In genomic region chr3:147619925-147620580, GRCh38 we compare ENCODE assay signal across 1 cellular context.
TF ChIP-seq lines count a peak whose summit lies in the region.

No MANE protein-coding gene starts in this region.

TF ChIP-seq in WTC11, 78 proteins besides CTCF, POLR2A, EP300 and RAD21 (continued from another document):
- TF ChIP-seq USF1 (CRISPR knock-in tag; IDR thresholded peaks at IDR 0.05) (no peak), E2F4 (CRISPR knock-in tag; IDR thresholded peaks at IDR 0.05; ENCODE audit: borderline replicate concordance, low read depth) (no peak), RORB (CRISPR knock-in tag; IDR thresholded peaks at IDR 0.05) (no peak), PRRX2 (CRISPR knock-in tag; IDR thresholded peaks at IDR 0.05) (no peak), HMGXB4 (CRISPR knock-in tag; IDR thresholded peaks at IDR 0.05) (no peak), FOXK1 (CRISPR knock-in tag; IDR thresholded peaks at IDR 0.05) (no peak), SP1 (CRISPR knock-in tag; conservative IDR thresholded peaks at IDR 0.05) (no peak), GRHL2 (CRISPR knock-in tag; IDR thresholded peaks at IDR 0.05; ENCODE audit: insufficient replicate concordance, severe bottlenecking) (no peak), CBFB (CRISPR knock-in tag; IDR thresholded peaks at IDR 0.05; ENCODE audit: low read depth) (no peak), NR2C2 (CRISPR knock-in tag; IDR thresholded peaks at IDR 0.05) (no peak), GTF2I (CRISPR knock-in tag; conservative IDR thresholded peaks at IDR 0.05) (no peak), PREB (CRISPR knock-in tag; IDR thresholded peaks at IDR 0.05; ENCODE audit: borderline replicate concordance) (no peak), ZNF263 (CRISPR knock-in tag; IDR thresholded peaks at IDR 0.05; ENCODE audit: low read depth) (no peak), ATF3 (CRISPR knock-in tag; conservative IDR thresholded peaks at IDR 0.05) (no peak)
